ENCODE assay signal across 21 cellular contexts in genomic region chrX:133384454-133384853, GRCh38. TPM values are rescaled to one million over a fixed set of nuclear protein-coding genes. Genes with fewer than 3 reads are reported as not detected.
"Had no signal": no experiment of that assay in that cellular context is flagged by ENCODE, and none has a peak within 500 bp of the region (broad histone marks: within the 10 kb centered on the region; RNA-seq: fewer than 3 reads in every experiment).

No MANE protein-coding gene starts in this region.

- H3K4me1 ChIP-seq: Peyer's patch, SJCRH30 had no signal

- H3K27me3 Mint-ChIP-seq: activated naive CD4-positive, alpha-beta T cell treated with anti-CD3 and anti-CD28 coated beads, Interleukin-2, amount 10 ng/mL, durations not matched to agents 7 days and 5 days had no signal

- H3K4me2 ChIP-seq: SK-N-SH had no signal

- H3K4me3 ChIP-seq: Peyer's patch, SJCRH30 had no signal

- H3K36me3 Mint-ChIP-seq: activated CD8-positive, alpha-beta memory T cell treated with anti-CD3 and anti-CD28 coated beads, Interleukin-2, amount 10 ng/mL, durations not matched to agents 7 days and 5 days; activated naive CD4-positive, alpha-beta T cell treated with anti-CD3 and anti-CD28 coated beads, Interleukin-2, amount 10 ng/mL, durations not matched to agents 7 days and 5 days; activated naive CD8-positive, alpha-beta T cell treated with anti-CD3 and anti-CD28 coated beads for 36 hours had no signal

- H3K9me3 ChIP-seq: Peyer's patch, SJCRH30, SK-N-SH had no signal

- H3K27ac Mint-ChIP-seq: activated CD8-positive, alpha-beta memory T cell treated with anti-CD3 and anti-CD28 coated beads, Interleukin-2, amount 10 ng/mL, durations not matched to agents 7 days and 5 days; activated naive CD4-positive, alpha-beta T cell treated with anti-CD3 and anti-CD28 coated beads, Interleukin-2, amount 10 ng/mL, durations not matched to agents 7 days and 5 days; activated naive CD8-positive, alpha-beta T cell treated with anti-CD3 and anti-CD28 coated beads for 36 hours had no signal

- DNase-seq: activated CD4-positive, alpha-beta T cell treated with anti-CD3 and anti-CD28 coated beads for 4 hours; activated CD8-positive, alpha-beta memory T cell treated with anti-CD3 and anti-CD28 coated beads, Interleukin-2, amount 10 ng/mL, durations not matched to agents 7 days and 5 days; activated gamma-delta T cell treated with Interleukin-2 at 50 U/mL for 16 hours; activated naive CD4-positive, alpha-beta T cell treated with anti-CD3 and anti-CD28 coated beads, Interleukin-2, amount 10 ng/mL, durations not matched to agents 7 days and 5 days; activated naive CD8-positive, alpha-beta T cell treated with anti-CD3 and anti-CD28 coated beads for 36 hours; activated T-cell treated with anti-CD3 and anti-CD28 coated beads, Interleukin-2, amount 50 U/mL, for 4 hours; MM.1S; NCI-H1105; NCI-H1436 treated with DMSO at 0.1 percent for 48 hours; NCI-H187 treated with DMSO at 0.1 percent for 48 hours; NCI-H2081 treated with DMSO at 0.1 percent for 48 hours; NCI-H446; NCI-H524; Peyer's patch; Right ventricle myocardium superior; SJCRH30; SK-N-SH; T-helper 1 cell had no signal

- H3K4me1 Mint-ChIP-seq: activated CD8-positive, alpha-beta memory T cell treated with anti-CD3 and anti-CD28 coated beads, Interleukin-2, amount 10 ng/mL, durations not matched to agents 7 days and 5 days; activated naive CD4-positive, alpha-beta T cell treated with anti-CD3 and anti-CD28 coated beads, Interleukin-2, amount 10 ng/mL, durations not matched to agents 7 days and 5 days; activated naive CD8-positive, alpha-beta T cell treated with anti-CD3 and anti-CD28 coated beads for 36 hours had no signal

- H3K4me3 Mint-ChIP-seq: activated CD8-positive, alpha-beta memory T cell treated with anti-CD3 and anti-CD28 coated beads, Interleukin-2, amount 10 ng/mL, durations not matched to agents 7 days and 5 days; activated naive CD4-positive, alpha-beta T cell treated with anti-CD3 and anti-CD28 coated beads, Interleukin-2, amount 10 ng/mL, durations not matched to agents 7 days and 5 days; activated naive CD8-positive, alpha-beta T cell treated with anti-CD3 and anti-CD28 coated beads for 36 hours; activated T-cell treated with anti-CD3 and anti-CD28 coated beads, Interleukin-2, amount 50 U/mL, for 4 hours had no signal

- H3K27me3 ChIP-seq: Peyer's patch, SJCRH30 had no signal

- H3K36me3 ChIP-seq: Peyer's patch, SJCRH30 had no signal

- H3K9me3 Mint-ChIP-seq: activated naive CD4-positive, alpha-beta T cell treated with anti-CD3 and anti-CD28 coated beads, Interleukin-2, amount 10 ng/mL, durations not matched to agents 7 days and 5 days; activated naive CD8-positive, alpha-beta T cell treated with anti-CD3 and anti-CD28 coated beads for 36 hours; activated T-cell treated with anti-CD3 and anti-CD28 coated beads, Interleukin-2, amount 50 U/mL, for 4 hours had no signal

- H3K9ac ChIP-seq: SK-N-SH had no signal

- ATAC-seq: activated CD8-positive, alpha-beta memory T cell treated with anti-CD3 and anti-CD28 coated beads, Interleukin-2, amount 10 ng/mL, durations not matched to agents 7 days and 5 days; activated T-cell treated with anti-CD3 and anti-CD28 coated beads, Interleukin-2, amount 50 U/mL, for 4 hours had no signal

- H3K27ac ChIP-seq: Peyer's patch, RWPE1, SJCRH30, VCaP had no signal

RNA-seq across cellular contexts. Expression of gene GPC4, which starts 30.8 kb away (rescaled TPM):
- total RNA-seq: activated CD8-positive, alpha-beta memory T cell treated with anti-CD3 and anti-CD28 coated beads, Interleukin-2, amount 10 ng/mL, durations not matched to agents 7 days and 5 days; activated naive CD8-positive, alpha-beta T cell treated with anti-CD3 and anti-CD28 coated beads for 36 hours; T-helper 2 cell treated with Interferon-gamma antibody and Interleukin-4, amounts not matched to agents 100 ng/mL and 5 ng/mL, for 36 hours had no signal
